10 cellular contexts compared by ENCODE assay signal in the genomic region with DNA sequence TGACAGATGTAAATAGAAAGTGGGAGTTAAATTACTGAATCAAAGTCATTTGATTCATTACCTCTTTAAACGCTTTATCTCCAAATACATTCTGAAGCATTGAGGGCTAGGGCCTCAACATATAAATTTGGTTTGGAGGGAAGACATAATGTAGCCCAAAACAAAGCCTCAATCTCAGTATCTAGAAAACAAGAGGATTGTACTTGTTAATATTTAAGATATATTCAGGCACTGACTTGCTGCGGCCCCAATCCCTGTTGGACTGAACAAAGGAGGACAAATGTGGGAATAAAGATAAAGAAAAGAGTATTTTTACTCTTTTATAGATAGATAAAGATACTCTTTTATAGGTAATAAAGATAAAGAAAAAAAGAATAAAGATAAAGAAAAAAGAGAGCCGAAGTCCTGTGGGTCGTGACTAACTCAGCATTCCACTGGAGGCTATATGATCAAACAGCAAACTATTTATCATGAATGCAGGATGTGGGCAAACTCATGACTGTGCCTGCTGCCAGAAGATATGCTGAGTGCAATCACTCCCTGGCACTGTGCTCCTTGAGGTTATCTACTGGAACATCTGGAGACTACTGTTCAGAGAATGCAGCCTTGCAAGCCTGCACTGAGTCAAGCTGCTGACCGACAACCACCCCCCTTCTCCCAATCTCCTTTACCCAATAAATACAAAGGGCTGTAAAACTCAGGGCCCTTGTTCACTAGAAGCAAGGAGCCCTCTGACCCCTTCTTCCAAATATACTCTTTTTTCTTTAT. TPM values are rescaled to one million over a fixed set of nuclear protein-coding genes. Genes with fewer than 3 reads are reported as not detected.
DNase-seq lines count a peak whose midpoint lies in the region; ATAC-seq and TF ChIP-seq lines count a peak whose summit lies in the region.
"Had no signal": no experiment of that assay in that cellular context is flagged by ENCODE, and none has a peak within 500 bp of the region (broad histone marks: within the 10 kb centered on the region; RNA-seq: fewer than 3 reads in every experiment).

No MANE protein-coding gene starts in this region.

- peak; percentile 18 for DNase-seq in DND-41
- peak; percentile 15 for DNase-seq in OCI-M2 (lab: John Stamatoyannopoulos, UW; ENCODE audit: unreplicated experiment)
- peak; percentile 36 for DNase-seq in endothelial cell (ENCODE audit: low spot score)
- DNase-seq in non-pigmented ciliary epithelial cell (ENCODE audit: low read depth): peak; percentile 78
- DNase-seq in esophagus squamous epithelium (lab: John Stamatoyannopoulos, UW): no peak
- DNase-seq in activated T-cell treated with anti-CD3 and anti-CD28 coated beads, Interleukin-2, amount 50 U/mL, for 4 hours: no peak
- DNase-seq in NCI-H748 (lab: John Stamatoyannopoulos, UW; ENCODE audit: unreplicated experiment): no peak
- DNase-seq in ovary: no peak
- DNase-seq: nucleus accumbens had no signal

- no peaks in the 10 kb centered on the region for H3K27me3 ChIP-seq in DND-41 (ENCODE audit: insufficient read depth, low read length, poor library complexity)
- peaks cover 0 to 3% (median 0%) of the 10 kb centered on the region in 4 donors for H3K27me3 ChIP-seq in esophagus squamous epithelium
- no peaks in the 10 kb centered on the region for H3K27me3 ChIP-seq in ovary

- H3K9ac ChIP-seq in DND-41 (ENCODE audit: low read depth, low read length): no peak overlapping the region

- H3K36me3 Mint-ChIP-seq in endothelial cell (ENCODE audit: low read depth, unreplicated experiment): no peaks in the 10 kb centered on the region
- no peaks in the 10 kb centered on the region for H3K36me3 Mint-ChIP-seq in activated T-cell treated with anti-CD3 and anti-CD28 coated beads, Interleukin-2, amount 50 U/mL, for 4 hours (ENCODE audit: insufficient read depth)

- WGBS in esophagus squamous epithelium, 2 donors: 57% methylated on average over 5 of the region's 5 CpGs
- WGBS in ovary, 3 donors: 59 to 76% (median 65%) methylated on average over 5 of the region's 5 CpGs

- no peaks in the 10 kb centered on the region for H3K79me2 ChIP-seq in DND-41 (ENCODE audit: insufficient read depth, low read length)

- H2AFZ ChIP-seq in DND-41 (ENCODE audit: low read depth, low read length): no peak overlapping the region

- no peaks in the 10 kb centered on the region for H3K9me3 Mint-ChIP-seq in endothelial cell (ENCODE audit: unreplicated experiment)
- no peaks in the 10 kb centered on the region for H3K9me3 Mint-ChIP-seq in activated T-cell treated with anti-CD3 and anti-CD28 coated beads, Interleukin-2, amount 50 U/mL, for 4 hours

- TF ChIP-seq EP300 in ovary (IDR thresholded peaks at IDR 0.05): no peak

- no peak overlapping the region for H3K4me2 ChIP-seq in DND-41 (ENCODE audit: insufficient read depth, low read length)

- intact Hi-C loops in esophagus squamous epithelium (cut with DNase I): no loop called here
- intact Hi-C loops in ovary (cut with DNase I): no loop called here

- H4K20me1 ChIP-seq in DND-41 (ENCODE audit: insufficient read depth, low read length): no peaks in the 10 kb centered on the region

- peak overlapping the region; percentile 73 for H3K27ac Mint-ChIP-seq in endothelial cell (ENCODE audit: unreplicated experiment)

- H3K27ac ChIP-seq in DND-41 (ENCODE audit: low read length) (no peak overlapping the region), esophagus squamous epithelium (no peak overlapping the region), ovary (no peak overlapping the region)

- H3K4me3 Mint-ChIP-seq in endothelial cell (ENCODE audit: unreplicated experiment): no peak overlapping the region
- no peak overlapping the region for H3K4me3 Mint-ChIP-seq in activated T-cell treated with anti-CD3 and anti-CD28 coated beads, Interleukin-2, amount 50 U/mL, for 4 hours

- H3K4me1 Mint-ChIP-seq in endothelial cell (ENCODE audit: unreplicated experiment): peaks cover 13% of the 10 kb centered on the region
- no peaks in the 10 kb centered on the region for H3K4me1 Mint-ChIP-seq in activated T-cell treated with anti-CD3 and anti-CD28 coated beads, Interleukin-2, amount 50 U/mL, for 4 hours (ENCODE audit: low read depth)

- TF ChIP-seq CTCF in DND-41 (IDR thresholded peaks at IDR 0.05; ENCODE audit: borderline replicate concordance, extremely low read depth, low read length, poor library complexity, severe bottlenecking): no peak
- TF ChIP-seq CTCF in endothelial cell (IDR thresholded peaks at IDR 0.05; ENCODE audit: unreplicated experiment): no peak
- TF ChIP-seq CTCF in esophagus squamous epithelium (IDR thresholded peaks at IDR 0.05): no peak
- no peak for TF ChIP-seq CTCF in ovary (IDR thresholded peaks at IDR 0.05)

- no peaks in the 10 kb centered on the region for H3K27me3 Mint-ChIP-seq in endothelial cell (ENCODE audit: unreplicated experiment)
- peaks cover 31% of the 10 kb centered on the region for H3K27me3 Mint-ChIP-seq in activated T-cell treated with anti-CD3 and anti-CD28 coated beads, Interleukin-2, amount 50 U/mL, for 4 hours (ENCODE audit: low read depth)

- H3K36me3 ChIP-seq in DND-41 (ENCODE audit: insufficient read depth, low read length): no peaks in the 10 kb centered on the region
- no peaks in the 10 kb centered on the region for H3K36me3 ChIP-seq in esophagus squamous epithelium
- H3K36me3 ChIP-seq in ovary: no peaks in the 10 kb centered on the region

- H3K9me3 ChIP-seq in DND-41 (ENCODE audit: insufficient read depth, low read length, severe bottlenecking): no peaks in the 10 kb centered on the region
- H3K9me3 ChIP-seq in esophagus squamous epithelium: no peaks in the 10 kb centered on the region
- no peaks in the 10 kb centered on the region for H3K9me3 ChIP-seq in ovary

- H3K4me3 ChIP-seq in DND-41 (ENCODE audit: low read depth in 1 of 2, low read length in 2 of 2): no peak overlapping the region
- H3K4me3 ChIP-seq in esophagus squamous epithelium: no peak overlapping the region
- no peak overlapping the region for H3K4me3 ChIP-seq in ovary

- no peaks in the 10 kb centered on the region for H3K4me1 ChIP-seq in DND-41 (ENCODE audit: insufficient read depth, low read length)
- no peaks in the 10 kb centered on the region for H3K4me1 ChIP-seq in esophagus squamous epithelium
- H3K4me1 ChIP-seq in ovary (ENCODE audit: insufficient read depth): no peaks in the 10 kb centered on the region

- ATAC-seq in DND-41 (ENCODE audit: insufficient read depth, low read depth): peak; percentile 58
- no peak for ATAC-seq in activated T-cell treated with anti-CD3 and anti-CD28 coated beads, Interleukin-2, amount 50 U/mL, for 4 hours

- no peak for TF ChIP-seq POLR2A in esophagus squamous epithelium (IDR thresholded peaks at IDR 0.05)
- no peak for TF ChIP-seq POLR2A in ovary (IDR thresholded peaks at IDR 0.05)

RNA-seq across cellular contexts. Expression of a gene that starts 6.9 kb away (rescaled TPM):
- not detected for total RNA-seq in endothelial cell (ENCODE audit: unreplicated experiment)
- not detected for total RNA-seq in esophagus squamous epithelium
- not detected for total RNA-seq in activated T-cell treated with anti-CD3 and anti-CD28 coated beads, Interleukin-2, amount 50 U/mL, for 4 hours
- not detected for total RNA-seq in ovary
- not detected for polyA plus RNA-seq in ovary
- polyA plus RNA-seq: adipose tissue had no signal

RNA-seq across cellular contexts. Expression of a gene that starts 37.9 kb away (rescaled TPM):
- total RNA-seq in endothelial cell (ENCODE audit: unreplicated experiment) (36.1 TPM), esophagus squamous epithelium (10 to 100 TPM; 11.2 to 17.9 (median 15.3) TPM), ovary (10 to 100 TPM; 11.1 to 40.3 (median 30.8) TPM)
- 10 to 100 TPM; 51.3 to 56.2 (median 52.1) TPM for total RNA-seq in activated T-cell treated with anti-CD3 and anti-CD28 coated beads, Interleukin-2, amount 50 U/mL, for 4 hours
- 10 to 100 TPM; 16.2 to 44.2 TPM for polyA plus RNA-seq in ovary

RNA-seq across cellular contexts. Expression of a gene that starts 48.5 kb away (rescaled TPM):
- total RNA-seq in endothelial cell (ENCODE audit: unreplicated experiment) (140 TPM), esophagus squamous epithelium (10 to 100 TPM; 12.9 to 25.6 (median 19.3) TPM), ovary (10 to 100 TPM; 14.6 to 29.4 (median 16.2) TPM)
- 1 to 10 TPM; 5.6 to 6.3 (median 5.6) TPM for total RNA-seq in activated T-cell treated with anti-CD3 and anti-CD28 coated beads, Interleukin-2, amount 50 U/mL, for 4 hours
- polyA plus RNA-seq in ovary: 10 to 100 TPM; 13.3 to 23.1 TPM

Comparison
In these comparisons a context has a peak if more than half of its experiments do, and no peak if none do; other contexts are left out.
1. DNase-seq: peak in DND-41 (single experiment), OCI-M2 (single experiment), endothelial cell (single experiment) and non-pigmented ciliary epithelial cell (single experiment); none in esophagus squamous epithelium (single experiment), activated T-cell treated with anti-CD3 and anti-CD28 coated beads, Interleukin-2, amount 50 U/mL, for 4 hours (single experiment), NCI-H748 (single experiment) and ovary (0 of 5).